ENCODE assay signal across 1 cellular context in the genomic region with DNA sequence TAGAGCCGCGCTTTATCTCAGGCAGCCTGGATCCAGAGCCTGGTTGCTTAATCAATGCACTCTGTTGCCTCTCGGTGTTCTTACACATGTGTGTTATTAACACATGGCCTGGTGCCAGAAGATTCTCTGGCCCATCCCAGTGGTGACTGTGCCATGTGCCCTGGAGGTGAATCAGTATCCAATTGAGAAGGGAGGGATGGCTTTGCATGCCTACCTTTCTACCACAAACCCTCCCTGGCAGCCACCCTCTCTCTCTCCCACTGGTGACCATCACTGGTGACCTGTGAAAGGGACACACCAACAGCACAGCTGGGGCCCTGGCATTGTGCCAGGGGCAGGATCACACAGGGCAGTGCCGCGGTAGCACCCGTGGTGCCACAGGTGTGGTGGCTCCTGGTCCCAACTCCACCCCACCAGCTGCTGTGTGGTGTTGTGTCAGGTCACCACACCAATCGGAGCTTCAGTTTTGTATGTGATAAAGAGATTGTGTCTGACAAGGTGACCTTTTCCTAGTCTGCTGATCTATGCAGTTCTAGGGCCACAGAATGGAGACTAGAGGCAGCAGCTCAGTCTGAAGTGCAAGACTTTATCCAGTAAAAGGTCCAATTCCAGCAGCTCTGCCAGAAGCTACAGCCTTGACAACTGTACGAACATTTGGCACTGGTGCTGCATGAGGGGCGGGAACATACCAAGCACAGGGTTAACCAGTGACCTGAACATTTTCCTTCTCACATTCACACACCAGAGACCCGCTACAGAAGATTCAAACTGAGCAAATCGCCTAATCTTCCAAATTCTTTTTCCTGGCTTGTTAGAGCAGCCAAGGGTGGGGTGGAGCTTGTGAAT.
TF ChIP-seq lines count a peak whose summit lies in the region.

No MANE protein-coding gene starts in this region.

TF ChIP-seq in HepG2, 621 proteins besides CTCF, POLR2A, EP300 and RAD21:
- TF ChIP-seq, protein P1, sequence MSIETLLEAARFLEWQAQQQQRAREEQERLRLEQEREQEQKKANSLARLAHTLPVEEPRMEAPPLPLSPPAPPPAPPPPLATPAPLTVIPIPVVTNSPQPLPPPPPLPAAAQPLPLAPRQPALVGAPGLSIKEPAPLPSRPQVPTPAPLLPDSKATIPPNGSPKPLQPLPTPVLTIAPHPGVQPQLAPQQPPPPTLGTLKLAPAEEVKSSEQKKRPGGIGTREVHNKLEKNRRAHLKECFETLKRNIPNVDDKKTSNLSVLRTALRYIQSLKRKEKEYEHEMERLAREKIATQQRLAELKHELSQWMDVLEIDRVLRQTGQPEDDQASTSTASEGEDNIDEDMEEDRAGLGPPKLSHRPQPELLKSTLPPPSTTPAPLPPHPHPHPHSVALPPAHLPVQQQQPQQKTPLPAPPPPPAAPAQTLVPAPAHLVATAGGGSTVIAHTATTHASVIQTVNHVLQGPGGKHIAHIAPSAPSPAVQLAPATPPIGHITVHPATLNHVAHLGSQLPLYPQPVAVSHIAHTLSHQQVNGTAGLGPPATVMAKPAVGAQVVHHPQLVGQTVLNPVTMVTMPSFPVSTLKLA (IDR thresholded peaks at IDR 0.05) = peak; percentile 47; the same call in 1 of the 2 replicates
- TF ChIP-seq THYN1 (CRISPR knock-in tag; IDR thresholded peaks at IDR 0.05; ENCODE audit: borderline replicate concordance, low read depth) (no peak), LCORL (IDR thresholded peaks at IDR 0.05) (peak; percentile 48; the same call in 1 of the 2 replicates), LCORL (CRISPR knock-in tag; IDR thresholded peaks at IDR 0.05) (no peak), CEBPB (IDR thresholded peaks at IDR 0.05; ENCODE audit: borderline replicate concordance, low read depth, low read length) (0 out of 2 replicates have a peak, but pooled peaks have one; percentile 19)
TF ChIP-seq in HepG2: peak in this region for 3.
